Comparison of ENCODE assay signal across 12 cellular contexts in genomic region chr6:131213501-131213990, GRCh38.
A peak's percentile ranks its signal among the peaks of the same experiment; 100 is the strongest.
DNase-seq lines count a peak whose midpoint lies in the region; ATAC-seq and TF ChIP-seq lines count a peak whose summit lies in the region.
"Had no signal": no experiment of that assay in that cellular context is flagged by ENCODE, and none has a peak within 500 bp of the region (broad histone marks: within the 10 kb centered on the region; RNA-seq: fewer than 3 reads in every experiment).

No MANE protein-coding gene starts in this region.

- no peak overlapping the region for H3K4me3 ChIP-seq in AG10803 (ENCODE audit: low read length)
- H3K4me3 ChIP-seq in Jurkat, Clone E6-1 (ENCODE audit: low read length), result no peak overlapping the region
- H3K4me3 ChIP-seq: pancreas had no signal

- intact Hi-C loops in head of caudate nucleus (cut with DNase I), result no loop called here

- no peak overlapping the region for H3K4me3 Mint-ChIP-seq in type B pancreatic cell

- DNase-seq in AG10803 (ENCODE audit: low read depth), result peak; percentile 85
- DNase-seq in Jurkat, Clone E6-1 (ENCODE audit: low read depth, low spot score), result peak; percentile 23
- peak; percentile 48 for DNase-seq in brain pericyte (ENCODE audit: low read depth, low spot score)
- peak; percentile 65 for DNase-seq in iris pigment epithelial cell (ENCODE audit: low read depth)
- no peak for DNase-seq in activated CD4-positive, alpha-beta T cell treated with anti-CD3 and anti-CD28 coated beads for 1 hour
- no peak for DNase-seq in head of caudate nucleus
- DNase-seq in type B pancreatic cell (ENCODE audit: extremely low spot score, unreplicated experiment), result no peak
- DNase-seq: mammary epithelial cell, pancreas had no signal

- no peaks in the 10 kb centered on the region for H3K27me3 Mint-ChIP-seq in type B pancreatic cell

- H3K36me3 Mint-ChIP-seq in type B pancreatic cell, result peaks cover 8% of the 10 kb centered on the region
- H3K36me3 Mint-ChIP-seq: activated naive CD4-positive, alpha-beta T cell treated with anti-CD3 and anti-CD28 coated beads, Interleukin-2, amount 50 U/mL, for 72 hours had no signal

- no peaks in the 10 kb centered on the region for H3K4me1 Mint-ChIP-seq in type B pancreatic cell (ENCODE audit: unreplicated experiment)

- no peak for ATAC-seq in GM18867 (IDR thresholded peaks at IDR 0.05; ENCODE audit: unreplicated experiment)
- ATAC-seq: activated naive CD4-positive, alpha-beta T cell treated with anti-CD3 and anti-CD28 coated beads, Interleukin-2, amount 50 U/mL, for 72 hours; HCT116 had no signal

- TF ChIP-seq CTCF in AG10803 (conservative IDR thresholded peaks at IDR 0.05; ENCODE audit: low read length), result no peak
- TF ChIP-seq CTCF in type B pancreatic cell (conservative IDR thresholded peaks at IDR 0.05), result no peak

- no peaks in the 10 kb centered on the region for H3K9me3 Mint-ChIP-seq in type B pancreatic cell

- H3K27ac Mint-ChIP-seq in type B pancreatic cell, result no peak overlapping the region

Comparison
In these comparisons a context has a peak if more than half of its experiments do, and no peak if none do; other contexts are left out.
1. DNase-seq: peak in AG10803 (single experiment), Jurkat, Clone E6-1 (single experiment), brain pericyte (single experiment) and iris pigment epithelial cell (single experiment); none in activated CD4-positive, alpha-beta T cell treated with anti-CD3 and anti-CD28 coated beads for 1 hour (single experiment), head of caudate nucleus (0 of 42) and type B pancreatic cell (single experiment).